ENCODE assay signal across 1 cellular context in genomic region chr13:93767231-93767916, GRCh38.
TF ChIP-seq lines count a peak whose summit lies in the region.

No MANE protein-coding gene starts in this region.

TF ChIP-seq in liver, 16 proteins besides CTCF, POLR2A, EP300 and RAD21 (continued from another document):
- peak; percentile 84 for TF ChIP-seq REST (IDR thresholded peaks at IDR 0.05)
- TF ChIP-seq FOXA1 (IDR thresholded peaks at IDR 0.05): no peak
- peak; percentile 21 for TF ChIP-seq NR2F2 (IDR thresholded peaks at IDR 0.05)
- TF ChIP-seq EGR1 (IDR thresholded peaks at IDR 0.05; ENCODE audit: low read depth in 2 of 2): no peak
- no peak for TF ChIP-seq FOXA2 (IDR thresholded peaks at IDR 0.05)
- TF ChIP-seq ZBTB33 (IDR thresholded peaks at IDR 0.05): peak; percentile 21
- TF ChIP-seq SP1 (IDR thresholded peaks at IDR 0.05): peak; percentile 93
